ENCODE assay signal across 10 cellular contexts in genomic region chr5:40484495-40484894, GRCh38.
DNase-seq lines count a peak whose midpoint lies in the region; ATAC-seq, FAIRE-seq and TF ChIP-seq lines count a peak whose summit lies in the region.
"Had no signal": no experiment of that assay in that cellular context is flagged by ENCODE, and none has a peak within 500 bp of the region (broad histone marks: within the 10 kb centered on the region; RNA-seq: fewer than 3 reads in every experiment).

No MANE protein-coding gene starts in this region.

- H3K4me3 ChIP-seq in osteoblast (ENCODE audit: insufficient read depth, low read length): no peak overlapping the region

- H3K4me3 Mint-ChIP-seq in activated B cell treated with CpG ODN at 0.5 μM for 24 hours: peak overlapping the region; percentile 62
- H3K4me3 Mint-ChIP-seq: central memory CD8-positive, alpha-beta T cell had no signal

- peaks cover 67% of the 10 kb centered on the region for H3K4me1 Mint-ChIP-seq in activated B cell treated with CpG ODN at 0.5 μM for 24 hours

- H4K20me1 ChIP-seq in osteoblast (ENCODE audit: insufficient read depth, low read length): no peaks in the 10 kb centered on the region

- H3K27ac Mint-ChIP-seq in activated B cell treated with CpG ODN at 0.5 μM for 24 hours: peak overlapping the region; percentile 87

- no peaks in the 10 kb centered on the region for H3K36me3 ChIP-seq in osteoblast (ENCODE audit: insufficient read depth, low read length)

- TF ChIP-seq CTCF in activated B cell treated with CpG ODN at 0.5 μM for 24 hours (IDR thresholded peaks at IDR 0.05): no peak
- TF ChIP-seq CTCF in osteoblast (IDR thresholded peaks at IDR 0.05; ENCODE audit: extremely low read depth, low read depth, low read length): no peak

- in situ Hi-C loops in ACHN (cut with HindIII; ENCODE audit: low pct_ligation_motif_present, low pct_unique_long_range_greater_than_20kb, low sequenced_read_pairs): no loop called here

- H2AFZ ChIP-seq in osteoblast (ENCODE audit: low read length): no peak overlapping the region

- H3K9me3 Mint-ChIP-seq in activated B cell treated with CpG ODN at 0.5 μM for 24 hours: no peaks in the 10 kb centered on the region
- H3K9me3 Mint-ChIP-seq: central memory CD8-positive, alpha-beta T cell had no signal

- H3K9me3 ChIP-seq in osteoblast (ENCODE audit: low read depth, low read length): no peaks in the 10 kb centered on the region

- no peaks in the 10 kb centered on the region for H3K27me3 Mint-ChIP-seq in activated B cell treated with CpG ODN at 0.5 μM for 24 hours
- H3K27me3 Mint-ChIP-seq: central memory CD8-positive, alpha-beta T cell had no signal

- POLR2A ChIA-PET in activated B cell treated with CpG ODN at 0.5 μM for 24 hours (lab: Charles Lee): interaction anchor here (0.5 to 2.8 kb wide), 3 partner anchors 47 to 196 kb away, joined by 11 to 32 read pairs (median 13); partner anchors contain the start of gene PTGER4

- CTCF ChIA-PET in activated B cell treated with CpG ODN at 0.5 μM for 24 hours (lab: Charles Lee): interaction anchor here (0.7 kb wide), 1 partner anchor 74 kb away, joined by 3 read pairs; no protein-coding TSS in a partner anchor

- H3K4me1 ChIP-seq in osteoblast (ENCODE audit: insufficient read depth, low read length): peaks cover 12% of the 10 kb centered on the region

- DNase-seq in GM18507 (ENCODE audit: extremely low spot score, insufficient read length, low read depth) (no peak), activated B cell treated with CpG ODN at 0.5 μM for 24 hours (no peak), ACHN (no peak), osteoblast (ENCODE audit: insufficient read length, low spot score, missing footprints) (no peak), SHP77 treated with DMSO at 0.1 percent for 48 hours (lab: John Stamatoyannopoulos, UW) (no peak), left cardiac atrium (no peak)
- DNase-seq: NCI-H748 treated with DMSO at 0.1 percent for 48 hours had no signal

- ATAC-seq in GM21423 (IDR thresholded peaks at IDR 0.05; ENCODE audit: unreplicated experiment) (peak; percentile 46), HG03196 (IDR thresholded peaks at IDR 0.05; ENCODE audit: unreplicated experiment) (peak; percentile 42), activated B cell treated with CpG ODN at 0.5 μM for 24 hours (ENCODE audit: low read depth) (peak; percentile 35), left cardiac atrium (no peak)

- H3K36me3 Mint-ChIP-seq in activated B cell treated with CpG ODN at 0.5 μM for 24 hours (ENCODE audit: low read depth): no peaks in the 10 kb centered on the region

- intact Hi-C loops in activated B cell treated with CpG ODN at 0.5 μM for 24 hours (cut with micrococcal nuclease) (loop anchor here (10.0 kb wide), 1 partner anchor 1410 kb away; the partner anchor contains the start of gene RICTOR), left cardiac atrium (cut with DNase I) (no loop called here)

- no peak overlapping the region for H3K27ac ChIP-seq in osteoblast (ENCODE audit: low read depth, low read length)

- no peak overlapping the region for H3K4me2 ChIP-seq in osteoblast (ENCODE audit: insufficient read depth, low read length)

- H3K79me2 ChIP-seq in osteoblast (ENCODE audit: insufficient read depth, low read length): no peaks in the 10 kb centered on the region

- no peaks in the 10 kb centered on the region for H3K27me3 ChIP-seq in osteoblast (ENCODE audit: insufficient read depth, low read length)

- FAIRE-seq in GM18507 (lab: Jason Lieb, UNC): peak; percentile 92

Comparison
In these comparisons a context has a peak if more than half of its experiments do, and no peak if none do; other contexts are left out.
1. ATAC-seq: peak in GM21423 (single experiment), HG03196 (single experiment) and activated B cell treated with CpG ODN at 0.5 μM for 24 hours (single experiment); none in left cardiac atrium (0 of 2).